28 cellular contexts compared by ENCODE assay signal in the genomic region with DNA sequence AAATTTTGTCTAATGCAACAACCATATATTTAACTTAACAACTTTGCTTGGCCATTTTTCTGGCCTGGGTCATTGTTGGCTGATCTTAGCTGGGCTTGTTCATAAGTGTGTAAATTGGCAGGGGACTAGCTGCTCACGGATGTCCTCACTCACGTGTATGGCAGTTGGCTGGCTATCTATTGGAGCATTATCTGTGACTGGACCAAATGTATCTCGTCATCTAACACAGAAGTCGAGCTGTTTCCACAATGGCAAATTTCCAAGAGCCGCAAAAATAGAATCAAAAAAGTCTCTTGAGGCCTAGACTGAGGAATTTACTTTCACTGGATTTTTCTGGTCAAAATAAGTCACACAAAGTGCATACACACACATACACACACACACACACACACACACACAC.
"Had no signal": no experiment of that assay in that cellular context is flagged by ENCODE, and none has a peak within 500 bp of the region (broad histone marks: within the 10 kb centered on the region; RNA-seq: fewer than 3 reads in every experiment).

No MANE protein-coding gene starts in this region.

- H3K4me1 Mint-ChIP-seq: neural crest cell had no signal

- H3K4me3 Mint-ChIP-seq: activated naive CD4-positive, alpha-beta T cell treated with anti-CD3 and anti-CD28 coated beads for 36 hours; activated naive CD8-positive, alpha-beta T cell treated with anti-CD3 and anti-CD28 coated beads for 36 hours; activated T-cell treated with anti-CD3 and anti-CD28 coated beads, Interleukin-2, amount 50 U/mL, for 72 hours; naive thymus-derived CD4-positive, alpha-beta T cell; neural crest cell; T-helper 2 cell treated with Interferon-gamma antibody and Interleukin-4, amounts not matched to agents 5 μg/mL and 100 μg/mL, for 36 hours had no signal

- H3K9me3 Mint-ChIP-seq: neural crest cell; T-helper 2 cell treated with Interferon-gamma antibody and Interleukin-4, amounts not matched to agents 5 μg/mL and 100 μg/mL, for 36 hours had no signal

- H3K27me3 Mint-ChIP-seq: activated naive CD8-positive, alpha-beta T cell treated with anti-CD3 and anti-CD28 coated beads for 36 hours; naive thymus-derived CD4-positive, alpha-beta T cell had no signal

- H3K27ac Mint-ChIP-seq: activated naive CD4-positive, alpha-beta T cell treated with anti-CD3 and anti-CD28 coated beads for 36 hours; activated naive CD8-positive, alpha-beta T cell treated with anti-CD3 and anti-CD28 coated beads for 36 hours; activated T-cell treated with anti-CD3 and anti-CD28 coated beads, Interleukin-2, amount 50 U/mL, for 72 hours; T-helper 2 cell treated with Interferon-gamma antibody and Interleukin-4, amounts not matched to agents 5 μg/mL and 100 μg/mL, for 36 hours had no signal

- H3K4me3 ChIP-seq: adrenal gland, ascending aorta, coronary artery, dorsolateral prefrontal cortex, pancreas, psoas muscle, sigmoid colon, tibial nerve had no signal

- H3K9me3 ChIP-seq: adrenal gland, ascending aorta, pancreas, psoas muscle, sigmoid colon, tibial nerve had no signal

- H3K4me1 ChIP-seq: adrenal gland, pancreas, psoas muscle, sigmoid colon, tibial nerve had no signal

- ATAC-seq: activated T-cell treated with anti-CD3 and anti-CD28 coated beads, Interleukin-2, amount 50 U/mL, for 72 hours; left ventricle myocardium superior; naive thymus-derived CD4-positive, alpha-beta T cell; psoas muscle had no signal

- H3K36me3 Mint-ChIP-seq: activated naive CD8-positive, alpha-beta T cell treated with anti-CD3 and anti-CD28 coated beads for 36 hours; naive thymus-derived CD4-positive, alpha-beta T cell had no signal

- DNase-seq: activated CD4-positive, alpha-beta T cell treated with anti-CD3 and anti-CD28 coated beads for 4 hours; activated CD4-positive, alpha-beta T cell treated with anti-CD3 and anti-CD28 coated beads, Interleukin-2, amount 50 U/mL, for 4 hours; activated CD4-positive, CD25-positive, alpha-beta regulatory T cell; activated naive CD4-positive, alpha-beta T cell treated with anti-CD3 and anti-CD28 coated beads for 36 hours; activated naive CD8-positive, alpha-beta T cell treated with anti-CD3 and anti-CD28 coated beads for 36 hours; activated T-cell treated with anti-CD3 and anti-CD28 coated beads for 4 hours; activated T-cell treated with anti-CD3 and anti-CD28 coated beads, Interleukin-2, amount 50 U/mL, for 72 hours; adrenal gland; dorsolateral prefrontal cortex; effector memory CD4-positive, alpha-beta T cell; foreskin melanocyte; left ventricle myocardium superior; midbrain; naive thymus-derived CD4-positive, alpha-beta T cell; nucleus accumbens; pancreas; psoas muscle; sigmoid colon; small intestine; stimulated activated CD4-positive, alpha-beta T cell treated with anti-CD3 and anti-CD28 coated beads, Interleukin-15, amount 100 ng/mL, for 24 hours; stimulated activated CD4-positive, alpha-beta T cell treated with anti-CD3 and anti-CD28 coated beads, Interleukin-2, amount 100 ng/mL, for 24 hours; stimulated activated naive CD4-positive, alpha-beta T cell; T-helper 1 cell had no signal

- H3K27me3 ChIP-seq: adrenal gland, ascending aorta, dorsolateral prefrontal cortex, pancreas, sigmoid colon, tibial nerve had no signal

- H3K27ac ChIP-seq: adrenal gland, ascending aorta, coronary artery, dorsolateral prefrontal cortex, pancreas, psoas muscle, sigmoid colon, tibial nerve had no signal
